In the genomic region with DNA sequence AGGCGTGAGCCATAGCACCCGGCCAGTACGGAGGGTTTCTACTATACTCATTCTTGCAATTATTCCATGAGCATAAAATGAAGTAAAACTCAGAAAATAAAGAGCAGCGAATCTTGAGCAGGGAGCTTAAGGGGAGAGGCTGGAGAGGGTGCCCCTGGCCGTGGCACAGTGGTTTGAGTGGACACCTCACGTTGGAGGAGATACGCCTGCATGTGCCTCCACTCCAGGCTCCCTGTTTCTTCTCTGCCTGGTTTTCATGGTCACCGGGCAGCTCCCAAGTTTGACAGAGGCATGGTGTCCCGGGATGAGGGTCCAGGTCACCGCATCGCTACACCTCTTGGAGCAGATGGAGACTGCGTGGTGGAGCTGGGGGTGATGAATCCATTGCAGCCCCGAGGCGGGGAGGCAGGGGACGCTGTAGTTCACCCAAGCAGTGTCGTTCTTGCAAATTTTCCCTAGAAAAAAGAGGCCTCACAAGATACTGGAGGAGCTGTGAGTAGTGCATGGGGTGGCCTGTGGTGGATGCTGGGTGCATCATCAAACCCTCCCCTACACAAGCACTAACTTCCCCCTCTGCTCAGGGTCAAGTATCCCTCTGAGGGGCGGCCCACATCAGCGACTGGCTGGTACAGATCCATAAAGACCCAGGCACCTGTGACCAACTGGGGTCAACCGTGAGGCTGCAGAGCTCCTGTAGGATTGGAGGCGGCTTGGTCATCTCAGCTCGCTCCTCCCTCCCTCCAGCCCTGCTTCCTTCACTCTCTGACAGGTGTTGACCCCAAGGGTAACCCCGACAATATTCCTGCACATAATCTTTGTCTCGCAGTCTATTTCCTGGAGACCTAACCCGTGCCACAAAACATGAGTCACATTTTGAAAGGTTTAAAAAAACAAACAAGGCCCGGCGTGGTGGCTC, we compare ENCODE assay signal across 1 cellular context.
TF ChIP-seq lines count a peak whose summit lies in the region.

No MANE protein-coding gene starts in this region.

TF ChIP-seq in IMR-90, 13 proteins besides CTCF, POLR2A, EP300 and RAD21:
- TF ChIP-seq SMC3 (IDR thresholded peaks at IDR 0.05; ENCODE audit: low read depth, low read length) (no peak), BHLHE40 (IDR thresholded peaks at IDR 0.05; ENCODE audit: low read depth, low read length) (no peak), CHD1 (IDR thresholded peaks at IDR 0.05; ENCODE audit: low read depth, low read length) (no peak), CEBPB (IDR thresholded peaks at IDR 0.05; ENCODE audit: low read depth, low read length) (no peak), FOS (IDR thresholded peaks at IDR 0.05; ENCODE audit: low read depth, low read length) (no peak), MXI1 (IDR thresholded peaks at IDR 0.05; ENCODE audit: borderline replicate concordance, low read depth, low read length) (no peak), MAZ (IDR thresholded peaks at IDR 0.05; ENCODE audit: borderline replicate concordance, low read depth, low read length) (no peak), RFX5 (IDR thresholded peaks at IDR 0.05; ENCODE audit: low read depth, low read length) (no peak), RCOR1 (IDR thresholded peaks at IDR 0.05; ENCODE audit: insufficient replicate concordance, low read length) (no peak), MAFK (IDR thresholded peaks at IDR 0.05; ENCODE audit: low read depth, low read length) (no peak), NFE2L2 (IDR thresholded peaks at IDR 0.05; ENCODE audit: low read depth, low read length) (no peak)
- TF ChIP-seq, protein P1, sequence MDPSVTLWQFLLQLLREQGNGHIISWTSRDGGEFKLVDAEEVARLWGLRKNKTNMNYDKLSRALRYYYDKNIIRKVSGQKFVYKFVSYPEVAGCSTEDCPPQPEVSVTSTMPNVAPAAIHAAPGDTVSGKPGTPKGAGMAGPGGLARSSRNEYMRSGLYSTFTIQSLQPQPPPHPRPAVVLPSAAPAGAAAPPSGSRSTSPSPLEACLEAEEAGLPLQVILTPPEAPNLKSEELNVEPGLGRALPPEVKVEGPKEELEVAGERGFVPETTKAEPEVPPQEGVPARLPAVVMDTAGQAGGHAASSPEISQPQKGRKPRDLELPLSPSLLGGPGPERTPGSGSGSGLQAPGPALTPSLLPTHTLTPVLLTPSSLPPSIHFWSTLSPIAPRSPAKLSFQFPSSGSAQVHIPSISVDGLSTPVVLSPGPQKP (IDR thresholded peaks at IDR 0.05; ENCODE audit: borderline replicate concordance, low read depth, low read length) = no peak
- TF ChIP-seq, protein P2, sequence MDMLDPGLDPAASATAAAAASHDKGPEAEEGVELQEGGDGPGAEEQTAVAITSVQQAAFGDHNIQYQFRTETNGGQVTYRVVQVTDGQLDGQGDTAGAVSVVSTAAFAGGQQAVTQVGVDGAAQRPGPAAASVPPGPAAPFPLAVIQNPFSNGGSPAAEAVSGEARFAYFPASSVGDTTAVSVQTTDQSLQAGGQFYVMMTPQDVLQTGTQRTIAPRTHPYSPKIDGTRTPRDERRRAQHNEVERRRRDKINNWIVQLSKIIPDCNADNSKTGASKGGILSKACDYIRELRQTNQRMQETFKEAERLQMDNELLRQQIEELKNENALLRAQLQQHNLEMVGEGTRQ (IDR thresholded peaks at IDR 0.05; ENCODE audit: low read depth, low read length) = no peak
